13 cellular contexts compared by ENCODE assay signal in the genomic region with DNA sequence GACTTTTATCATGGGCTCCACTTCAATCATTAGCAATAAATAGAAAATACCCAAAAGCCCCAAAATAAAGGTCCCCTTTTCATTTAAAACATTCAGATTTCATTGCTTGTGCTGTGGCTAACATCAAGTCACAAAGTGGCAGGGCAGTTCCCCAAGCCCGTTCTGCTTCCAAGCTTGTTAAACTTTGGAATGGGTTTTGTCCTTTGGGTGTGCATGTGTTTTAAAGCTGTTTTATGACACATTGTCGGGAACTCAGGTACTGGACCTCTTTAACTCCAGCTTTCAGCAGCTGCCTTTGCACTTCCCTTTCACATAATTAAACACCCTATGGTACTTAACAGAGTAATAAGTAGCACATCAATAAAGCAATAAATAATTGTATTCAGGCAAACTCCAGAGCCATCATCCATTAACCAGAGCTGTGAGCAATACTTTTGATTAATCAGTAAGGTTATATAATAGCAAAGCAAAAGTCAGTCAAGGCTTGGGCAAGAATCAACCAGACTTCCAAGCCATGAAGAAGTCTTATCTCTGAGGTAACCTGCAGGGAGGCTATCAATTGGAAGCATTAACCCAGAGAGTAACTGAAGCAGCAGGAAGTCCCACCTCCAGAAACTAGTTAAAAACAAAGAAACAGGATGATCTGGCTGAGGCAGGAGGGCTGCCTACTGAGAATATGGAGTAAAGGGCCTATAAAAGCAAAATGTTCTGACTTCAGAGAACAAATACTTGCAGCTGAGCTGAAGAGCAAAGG.
"Had no signal": no experiment of that assay in that cellular context is flagged by ENCODE, and none has a peak within 500 bp of the region (broad histone marks: within the 10 kb centered on the region; RNA-seq: fewer than 3 reads in every experiment).

No MANE protein-coding gene starts in this region.

- H3K4me1 ChIP-seq: ascending aorta, psoas muscle, right lobe of liver, suprapubic skin, upper lobe of right lung had no signal

- H3K4me3 ChIP-seq: ascending aorta, lung, psoas muscle, right lobe of liver, suprapubic skin, upper lobe of right lung had no signal

- ATAC-seq: foreskin keratinocyte, psoas muscle, right lobe of liver, T-cell had no signal

- H3K27ac ChIP-seq: ascending aorta, foreskin keratinocyte, psoas muscle, right lobe of liver, suprapubic skin, upper lobe of right lung had no signal

- H3K9me3 ChIP-seq: ascending aorta, psoas muscle, right lobe of liver, suprapubic skin, upper lobe of right lung had no signal

- DNase-seq: activated CD4-positive, CD25-positive, alpha-beta regulatory T cell treated with anti-CD3 and anti-CD28 coated beads, Interleukin-2, amount 50 U/mL, for 72 hours; activated naive CD4-positive, alpha-beta T cell treated with Interleukin-2 at 50 U/mL for 16 hours; foreskin keratinocyte; glutamatergic neuron; nucleus accumbens; psoas muscle; right lobe of liver; T-cell; T-helper 9 cell; upper lobe of right lung had no signal

- H3K36me3 ChIP-seq: ascending aorta, right lobe of liver, suprapubic skin, upper lobe of right lung had no signal

- H3K27me3 ChIP-seq: ascending aorta, foreskin keratinocyte, right lobe of liver, suprapubic skin, upper lobe of right lung had no signal
